ENCODE assay signal across 8 cellular contexts in the genomic region with DNA sequence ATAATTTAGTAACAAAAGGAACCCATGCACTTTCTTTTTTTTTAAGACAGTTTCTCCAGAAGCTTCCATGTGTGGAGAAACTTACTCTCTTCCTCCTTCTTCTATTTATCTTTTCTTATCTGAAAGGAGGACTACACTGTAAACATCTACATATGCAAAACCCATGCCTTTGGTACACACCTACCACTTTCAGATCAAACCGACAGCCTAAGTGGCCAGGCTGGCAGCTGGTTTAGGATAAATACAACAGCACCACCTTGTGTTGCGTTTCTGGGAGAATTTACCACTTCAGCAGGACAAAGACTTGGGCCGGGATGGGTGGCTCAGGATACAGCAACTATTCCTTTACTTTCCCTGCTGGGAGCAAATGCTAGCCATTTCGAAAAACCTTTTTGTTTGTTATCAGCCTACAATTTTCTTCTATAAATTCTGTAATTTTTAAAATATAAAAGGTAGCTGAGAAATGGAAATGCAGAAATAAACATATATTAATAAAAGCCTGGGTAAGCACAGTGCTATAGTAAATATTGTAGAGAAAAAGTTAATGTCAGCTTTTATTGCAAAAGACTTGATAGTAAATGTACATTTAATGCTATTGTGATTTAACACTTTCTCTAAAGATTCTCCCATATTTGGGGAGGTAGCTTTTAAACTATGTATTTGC.
DNase-seq lines count a peak whose midpoint lies in the region; ATAC-seq and TF ChIP-seq lines count a peak whose summit lies in the region.

No MANE protein-coding gene starts in this region.

- H3K36me3 Mint-ChIP-seq in activated CD4-positive, alpha-beta T cell treated with anti-CD3 and anti-CD28 coated beads for 36 hours (ENCODE audit: low read depth) = no peaks in the 10 kb centered on the region
- H3K36me3 Mint-ChIP-seq in chondrocyte (ENCODE audit: low read depth) = no peaks in the 10 kb centered on the region

- DNase-seq in NCI-H510A (lab: John Stamatoyannopoulos, UW) = peak; percentile 43
- DNase-seq in activated CD4-positive, alpha-beta T cell treated with anti-CD3 and anti-CD28 coated beads for 36 hours = peak; percentile 81
- DNase-seq in chondrocyte (ENCODE audit: low spot score) = no peak
- peak; percentile 93 for DNase-seq in left kidney (ENCODE audit: low read depth, low spot score)
- DNase-seq in stimulated activated CD4-positive, alpha-beta T cell treated with anti-CD3 and anti-CD28 coated beads, Interleukin-4, amount 100 ng/mL, for 1 hour = peak; percentile 44

- H3K4me1 Mint-ChIP-seq in activated CD4-positive, alpha-beta T cell treated with anti-CD3 and anti-CD28 coated beads for 36 hours = peaks cover 30% of the 10 kb centered on the region
- H3K4me1 Mint-ChIP-seq in chondrocyte (ENCODE audit: low read depth) = peaks cover 43% of the 10 kb centered on the region

- peak; percentile 67 for ATAC-seq in GM19324 (IDR thresholded peaks at IDR 0.05; ENCODE audit: low FRiP score, unreplicated experiment)
- ATAC-seq in HG03378 (IDR thresholded peaks at IDR 0.05; ENCODE audit: unreplicated experiment) = peak; percentile 63
- peak; percentile 90 for ATAC-seq in activated CD4-positive, alpha-beta T cell treated with anti-CD3 and anti-CD28 coated beads for 36 hours

- POLR2A ChIA-PET in activated CD4-positive, alpha-beta T cell treated with anti-CD3 and anti-CD28 coated beads for 36 hours (lab: Charles Lee) = interaction anchor here (0.6 kb wide), 1 partner anchor 1080 kb away, joined by 5 read pairs; no protein-coding TSS in a partner anchor

- peak overlapping the region; percentile 87 for H3K27ac Mint-ChIP-seq in activated CD4-positive, alpha-beta T cell treated with anti-CD3 and anti-CD28 coated beads for 36 hours
- no peak overlapping the region for H3K27ac Mint-ChIP-seq in chondrocyte (ENCODE audit: unreplicated experiment)

- H3K27ac ChIP-seq in C4-2B = no peak overlapping the region

- TF ChIP-seq CTCF in C4-2B (conservative IDR thresholded peaks at IDR 0.05) (peak; percentile 99), chondrocyte (IDR thresholded peaks at IDR 0.05) (peak; percentile 91)

- H3K27me3 Mint-ChIP-seq in activated CD4-positive, alpha-beta T cell treated with anti-CD3 and anti-CD28 coated beads for 36 hours = no peaks in the 10 kb centered on the region
- no peaks in the 10 kb centered on the region for H3K27me3 Mint-ChIP-seq in chondrocyte (ENCODE audit: low read depth)

- CTCF ChIA-PET in activated CD4-positive, alpha-beta T cell treated with anti-CD3 and anti-CD28 coated beads for 36 hours (lab: Charles Lee) = interaction anchor here (0.7 to 3.0 kb wide), 25 partner anchors 9 to 1138 kb away, joined by 3 to 30 read pairs (median 4); a partner anchor contains a TSS

- intact Hi-C loops in activated CD4-positive, alpha-beta T cell treated with anti-CD3 and anti-CD28 coated beads for 36 hours (cut with DNase I, micrococcal nuclease) = loop anchor here (1.0 to 10.0 kb wide), 12 partner anchors 45 to 1441 kb away; a partner anchor contains a TSS

- no peak overlapping the region for H3K4me3 Mint-ChIP-seq in activated CD4-positive, alpha-beta T cell treated with anti-CD3 and anti-CD28 coated beads for 36 hours
- no peak overlapping the region for H3K4me3 Mint-ChIP-seq in chondrocyte (ENCODE audit: unreplicated experiment)

- no peaks in the 10 kb centered on the region for H3K9me3 Mint-ChIP-seq in activated CD4-positive, alpha-beta T cell treated with anti-CD3 and anti-CD28 coated beads for 36 hours (ENCODE audit: low read depth)
- peaks cover 7% of the 10 kb centered on the region for H3K9me3 Mint-ChIP-seq in chondrocyte (ENCODE audit: low read depth)
